Comparison of ENCODE assay signal across 9 cellular contexts in genomic region chr17:46192211-46192483, GRCh38. TPM values are rescaled to one million over a fixed set of nuclear protein-coding genes. Genes with fewer than 3 reads are reported as not detected.
DNase-seq lines count a peak whose midpoint lies in the region; ATAC-seq lines count a peak whose summit lies in the region.
"Had no signal": no experiment of that assay in that cellular context is flagged by ENCODE, and none has a peak within 500 bp of the region (broad histone marks: within the 10 kb centered on the region; RNA-seq: fewer than 3 reads in every experiment).

No MANE protein-coding gene starts in this region.

- H3K36me3 ChIP-seq in iPS-20b (ENCODE audit: insufficient read depth, low read depth, low read length) (no peaks in the 10 kb centered on the region), subcutaneous abdominal adipose tissue (ENCODE audit: control insufficient read depth in 5 of 5, insufficient read depth in 5 of 5, low read length in 5 of 5) (peaks cover 0 to 3% (median 0%) of the 10 kb centered on the region in 5 donors)

- H3K4me1 ChIP-seq in iPS-20b (ENCODE audit: insufficient read depth, low read length) (peaks cover 28% of the 10 kb centered on the region; the same call in 1 of the 2 replicates), subcutaneous abdominal adipose tissue (ENCODE audit: control insufficient read depth in 5 of 5, insufficient read depth in 5 of 5, low read length in 5 of 5) (peaks cover 0 to 60% (median 56%) of the 10 kb centered on the region in 5 donors)

- H3K27me3 ChIP-seq in iPS-20b (ENCODE audit: insufficient read depth, low read length) (no peaks in the 10 kb centered on the region), subcutaneous abdominal adipose tissue (ENCODE audit: control insufficient read depth in 5 of 5, insufficient read depth in 4 of 5, low read length in 5 of 5) (no peaks in the 10 kb centered on the region)

- no peaks in the 10 kb centered on the region for H3K27me3 Mint-ChIP-seq in activated T-helper 17 cell treated with anti-CD3 and anti-CD28 coated beads, Interleukin-2, amount 50 U/mL, for 72 hours

- H3K9me3 ChIP-seq in iPS-20b (ENCODE audit: insufficient read depth, low read depth, low read length), result no peaks in the 10 kb centered on the region
- H3K9me3 ChIP-seq in subcutaneous abdominal adipose tissue (ENCODE audit: control insufficient read depth in 5 of 5, low read length in 5 of 5), result no peaks in the 10 kb centered on the region

- H3K4me3 Mint-ChIP-seq in activated T-helper 17 cell treated with anti-CD3 and anti-CD28 coated beads, Interleukin-2, amount 50 U/mL, for 72 hours, result peak overlapping the region; percentile 94

- peaks cover 45% of the 10 kb centered on the region for H3K4me1 Mint-ChIP-seq in activated T-helper 17 cell treated with anti-CD3 and anti-CD28 coated beads, Interleukin-2, amount 50 U/mL, for 72 hours

- H3K4me3 ChIP-seq in iPS-20b (ENCODE audit: low read length) (peak overlapping the region; percentile 89), subcutaneous abdominal adipose tissue (ENCODE audit: low read depth in 1 of 5, low read length in 5 of 5) (peak overlapping the region; percentile 87 to 98 (median 95))

- H3K9ac ChIP-seq in iPS-20b (ENCODE audit: low read depth, low read length), result peak overlapping the region; percentile 98
- H3K9ac ChIP-seq in subcutaneous abdominal adipose tissue (ENCODE audit: low read length in 5 of 5), result peak overlapping the region; percentile 90 to 99 (median 95)

- peaks cover 32% of the 10 kb centered on the region for H3K36me3 Mint-ChIP-seq in activated T-helper 17 cell treated with anti-CD3 and anti-CD28 coated beads, Interleukin-2, amount 50 U/mL, for 72 hours (ENCODE audit: low read depth)

- ATAC-seq in activated T-helper 17 cell treated with anti-CD3 and anti-CD28 coated beads, Interleukin-2, amount 50 U/mL, for 72 hours (replicated peaks), result no peak
- ATAC-seq in HG03439 (IDR thresholded peaks at IDR 0.05; ENCODE audit: unreplicated experiment) (no peak), HG03280 (IDR thresholded peaks at IDR 0.05; ENCODE audit: unreplicated experiment) (no peak)

- DNase-seq in NCI-H2171 treated with DMSO at 0.1 percent for 48 hours (lab: John Stamatoyannopoulos, UW), result peak; percentile 64
- DNase-seq in NCI-H2171 (lab: John Stamatoyannopoulos, UW), result no peak
- no peak for DNase-seq in stimulated activated CD4-positive, alpha-beta T cell treated with anti-CD3 and anti-CD28 coated beads, Interleukin-1b, Interleukin-23, amount 100 ng/mL, for 48 hours
- DNase-seq: NCI-H2081 treated with DMSO at 0.1 percent for 48 hours had no signal

- H3K9me3 Mint-ChIP-seq in activated T-helper 17 cell treated with anti-CD3 and anti-CD28 coated beads, Interleukin-2, amount 50 U/mL, for 72 hours, result no peaks in the 10 kb centered on the region

- H3K27ac ChIP-seq in iPS-20b (ENCODE audit: low read length), result peak overlapping the region; percentile 94
- peak overlapping the region; percentile 99 for H3K27ac ChIP-seq in subcutaneous abdominal adipose tissue (ENCODE audit: low read depth, low read length)

- peak overlapping the region; percentile 88 for H3K27ac Mint-ChIP-seq in activated T-helper 17 cell treated with anti-CD3 and anti-CD28 coated beads, Interleukin-2, amount 50 U/mL, for 72 hours

RNA-seq across cellular contexts. Expression of gene KANSL1, which starts 1.1 kb away (rescaled TPM):
- total RNA-seq in activated T-helper 17 cell treated with anti-CD3 and anti-CD28 coated beads, Interleukin-2, amount 50 U/mL, for 72 hours, result 100 to 1,000 TPM in 1 of 2 donors, 10 to 100 TPM in 1; 83.6 to 170 TPM
